In the genomic region with DNA sequence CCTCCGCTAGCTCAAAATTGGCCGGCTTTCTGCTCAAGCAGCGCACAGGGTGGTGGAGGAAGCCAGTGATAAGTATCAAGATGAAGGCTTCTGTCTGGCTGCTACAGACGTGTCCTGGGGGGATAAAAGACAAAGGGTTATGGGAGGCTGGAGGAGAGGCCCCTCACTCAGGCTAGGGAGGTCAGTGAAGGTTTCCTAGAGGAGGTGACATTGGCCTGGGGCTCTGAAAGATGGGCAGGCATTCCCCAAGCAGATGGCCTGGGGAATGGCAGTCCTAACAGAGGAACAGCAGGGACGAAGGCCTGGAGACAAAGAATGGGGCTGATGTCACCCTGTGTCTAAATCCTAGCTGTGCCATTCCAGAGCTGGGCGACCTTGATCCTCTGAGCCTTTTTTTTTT, we compare ENCODE assay signal across 2 cellular contexts.
TF ChIP-seq lines count a peak whose summit lies in the region.

No MANE protein-coding gene starts in this region.

TF ChIP-seq in SK-N-SH, 30 proteins besides CTCF, POLR2A, EP300 and RAD21 (continued from another document):
- TF ChIP-seq TAF1 (IDR thresholded peaks at IDR 0.05; ENCODE audit: borderline replicate concordance, low read depth, low read length) (no peak), GABPA (IDR thresholded peaks at IDR 0.05; ENCODE audit: low read depth) (no peak), MEF2A (IDR thresholded peaks at IDR 0.05; ENCODE audit: borderline replicate concordance, low read depth) (no peak), JUND (IDR thresholded peaks at IDR 0.05) (no peak), RXRA (IDR thresholded peaks at IDR 0.05; ENCODE audit: borderline replicate concordance, low read depth) (no peak)
- TF ChIP-seq, protein P1, sequence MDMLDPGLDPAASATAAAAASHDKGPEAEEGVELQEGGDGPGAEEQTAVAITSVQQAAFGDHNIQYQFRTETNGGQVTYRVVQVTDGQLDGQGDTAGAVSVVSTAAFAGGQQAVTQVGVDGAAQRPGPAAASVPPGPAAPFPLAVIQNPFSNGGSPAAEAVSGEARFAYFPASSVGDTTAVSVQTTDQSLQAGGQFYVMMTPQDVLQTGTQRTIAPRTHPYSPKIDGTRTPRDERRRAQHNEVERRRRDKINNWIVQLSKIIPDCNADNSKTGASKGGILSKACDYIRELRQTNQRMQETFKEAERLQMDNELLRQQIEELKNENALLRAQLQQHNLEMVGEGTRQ (IDR thresholded peaks at IDR 0.05; ENCODE audit: borderline replicate concordance, low read depth, low read length), result no peak

TF ChIP-seq in SK-N-SH treated with all-trans-retinoic acid at 6 μM for 48 hours, 23 proteins besides CTCF, POLR2A, EP300 and RAD21:
- TF ChIP-seq TSHZ2 (CRISPR knock-in tag; IDR thresholded peaks at IDR 0.05) (no peak), ZNF70 (CRISPR knock-in tag; IDR thresholded peaks at IDR 0.05) (no peak), ISL1 (CRISPR knock-in tag; IDR thresholded peaks at IDR 0.05) (no peak), CSDC2 (CRISPR knock-in tag; IDR thresholded peaks at IDR 0.05) (no peak), ESRRG (CRISPR knock-in tag; IDR thresholded peaks at IDR 0.05) (no peak), PPARA (CRISPR knock-in tag; IDR thresholded peaks at IDR 0.05; ENCODE audit: borderline replicate concordance) (no peak), RARB (CRISPR knock-in tag; IDR thresholded peaks at IDR 0.05) (no peak), POU6F1 (CRISPR knock-in tag; IDR thresholded peaks at IDR 0.05; ENCODE audit: borderline replicate concordance, low read depth) (no peak), SNAI2 (CRISPR knock-in tag; IDR thresholded peaks at IDR 0.05) (no peak)
- TF ChIP-seq, protein P2, sequence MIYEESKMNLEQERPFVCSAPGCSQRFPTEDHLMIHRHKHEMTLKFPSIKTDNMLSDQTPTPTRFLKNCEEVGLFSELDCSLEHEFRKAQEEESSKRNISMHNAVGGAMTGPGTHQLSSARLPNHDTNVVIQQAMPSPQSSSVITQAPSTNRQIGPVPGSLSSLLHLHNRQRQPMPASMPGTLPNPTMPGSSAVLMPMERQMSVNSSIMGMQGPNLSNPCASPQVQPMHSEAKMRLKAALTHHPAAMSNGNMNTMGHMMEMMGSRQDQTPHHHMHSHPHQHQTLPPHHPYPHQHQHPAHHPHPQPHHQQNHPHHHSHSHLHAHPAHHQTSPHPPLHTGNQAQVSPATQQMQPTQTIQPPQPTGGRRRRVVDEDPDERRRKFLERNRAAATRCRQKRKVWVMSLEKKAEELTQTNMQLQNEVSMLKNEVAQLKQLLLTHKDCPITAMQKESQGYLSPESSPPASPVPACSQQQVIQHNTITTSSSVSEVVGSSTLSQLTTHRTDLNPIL (CRISPR knock-in tag; IDR thresholded peaks at IDR 0.05; ENCODE audit: low read depth), result no peak
